Comparison of ENCODE assay signal across 8 cellular contexts in genomic region chr10:119872610-119872859, GRCh38. TPM values are rescaled to one million over a fixed set of nuclear protein-coding genes. Genes with fewer than 3 reads are reported as not detected.
DNase-seq lines count a peak whose midpoint lies in the region; ATAC-seq and TF ChIP-seq lines count a peak whose summit lies in the region.

A gene with protein sequence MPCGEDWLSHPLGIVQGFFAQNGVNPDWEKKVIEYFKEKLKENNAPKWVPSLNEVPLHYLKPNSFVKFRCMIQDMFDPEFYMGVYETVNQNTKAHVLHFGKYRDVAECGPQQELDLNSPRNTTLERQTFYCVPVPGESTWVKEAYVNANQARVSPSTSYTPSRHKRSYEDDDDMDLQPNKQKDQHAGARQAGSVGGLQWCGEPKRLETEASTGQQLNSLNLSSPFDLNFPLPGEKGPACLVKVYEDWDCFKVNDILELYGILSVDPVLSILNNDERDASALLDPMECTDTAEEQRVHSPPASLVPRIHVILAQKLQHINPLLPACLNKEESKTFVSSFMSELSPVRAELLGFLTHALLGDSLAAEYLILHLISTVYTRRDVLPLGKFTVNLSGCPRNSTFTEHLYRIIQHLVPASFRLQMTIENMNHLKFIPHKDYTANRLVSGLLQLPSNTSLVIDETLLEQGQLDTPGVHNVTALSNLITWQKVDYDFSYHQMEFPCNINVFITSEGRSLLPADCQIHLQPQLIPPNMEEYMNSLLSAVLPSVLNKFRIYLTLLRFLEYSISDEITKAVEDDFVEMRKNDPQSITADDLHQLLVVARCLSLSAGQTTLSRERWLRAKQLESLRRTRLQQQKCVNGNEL (minus strand): TSS chr10:119872843. CDS start chr10:119872584, 259 bp downstream.

- no peak for TF ChIP-seq CTCF in LNCaP clone FGC (IDR thresholded peaks at IDR 0.05; ENCODE audit: control insufficient read depth, extremely low read depth, insufficient read depth)
- TF ChIP-seq CTCF in mucosa of descending colon (IDR thresholded peaks at IDR 0.05): no peak

- peaks cover 31% of the 10 kb centered on the region for H3K4me1 Mint-ChIP-seq in activated CD4-positive, alpha-beta T cell treated with anti-CD3 and anti-CD28 coated beads, Interleukin-2, amount 10 ng/mL, durations not matched to agents 24 days and 14 days

- H3K4me3 ChIP-seq in LNCaP clone FGC (ENCODE audit: low read depth, low read length): peak within 1 kb of the TSS; percentile 65
- peak within 1 kb of the TSS; percentile 80 for H3K4me3 ChIP-seq in mucosa of descending colon

- no peak for DNase-seq in activated CD4-positive, alpha-beta T cell treated with anti-CD3 and anti-CD28 coated beads, Interleukin-2, amount 10 ng/mL, durations not matched to agents 24 days and 14 days
- no peak for DNase-seq in activated CD4-positive, alpha-beta T cell treated with anti-CD3 and anti-CD28 coated beads for 1 hour
- DNase-seq in LNCaP clone FGC (ENCODE audit: low read depth): no peak
- no peak for DNase-seq in dermis microvascular lymphatic vessel endothelial cell (ENCODE audit: low read depth in 2 of 2)
- DNase-seq in mucosa of descending colon: no peak
- no peak for DNase-seq in stimulated activated CD4-positive, alpha-beta T cell treated with anti-CD3 and anti-CD28 coated beads, Interleukin-4, amount 100 ng/mL, for 24 hours
- DNase-seq in SHP77 (lab: John Stamatoyannopoulos, UW): no peak
- DNase-seq in NCI-H2196 (lab: John Stamatoyannopoulos, UW; ENCODE audit: unreplicated experiment): no peak

- H3K36me3 ChIP-seq in mucosa of descending colon (ENCODE audit: low read depth): no peaks in the 10 kb centered on the region

- no peaks in the 10 kb centered on the region for H3K27me3 Mint-ChIP-seq in activated CD4-positive, alpha-beta T cell treated with anti-CD3 and anti-CD28 coated beads, Interleukin-2, amount 10 ng/mL, durations not matched to agents 24 days and 14 days

- peak within 1 kb of the TSS; percentile 90 for H3K4me3 Mint-ChIP-seq in activated CD4-positive, alpha-beta T cell treated with anti-CD3 and anti-CD28 coated beads, Interleukin-2, amount 10 ng/mL, durations not matched to agents 24 days and 14 days

- peaks cover 16% of the 10 kb centered on the region for H3K4me1 ChIP-seq in mucosa of descending colon (ENCODE audit: low read depth)

- H3K9me3 ChIP-seq in mucosa of descending colon: no peaks in the 10 kb centered on the region

- H3K9me3 Mint-ChIP-seq in activated CD4-positive, alpha-beta T cell treated with anti-CD3 and anti-CD28 coated beads, Interleukin-2, amount 10 ng/mL, durations not matched to agents 24 days and 14 days: no peaks in the 10 kb centered on the region

- peaks cover 5% of the 10 kb centered on the region for H3K36me3 Mint-ChIP-seq in activated CD4-positive, alpha-beta T cell treated with anti-CD3 and anti-CD28 coated beads, Interleukin-2, amount 10 ng/mL, durations not matched to agents 24 days and 14 days (ENCODE audit: low read depth)

- H3K27ac Mint-ChIP-seq in activated CD4-positive, alpha-beta T cell treated with anti-CD3 and anti-CD28 coated beads, Interleukin-2, amount 10 ng/mL, durations not matched to agents 24 days and 14 days: peak within 1 kb of the TSS; percentile 91

- intact Hi-C loops in activated CD4-positive, alpha-beta T cell treated with anti-CD3 and anti-CD28 coated beads, Interleukin-2, amount 10 ng/mL, durations not matched to agents 24 days and 14 days (cut with micrococcal nuclease): loop anchor here (1.0 kb wide), 1 partner anchor 707 kb away; the partner anchor contains the start of gene SFXN4
- intact Hi-C loops in mucosa of descending colon (cut with DNase I, micrococcal nuclease): no loop called here

- ATAC-seq in mucosa of descending colon: no peak

RNA-seq across cellular contexts. Expression of the gene that starts here (rescaled TPM):
- total RNA-seq in activated CD4-positive, alpha-beta T cell treated with anti-CD3 and anti-CD28 coated beads, Interleukin-2, amount 10 ng/mL, durations not matched to agents 24 days and 14 days: 125 and 128 TPM in 2 replicates
- total RNA-seq in dermis microvascular lymphatic vessel endothelial cell (57.4 and 58.9 TPM in 2 replicates), mucosa of descending colon (10 to 100 TPM; 38.8 to 50.4 (median 39.6) TPM)
